In the genomic region with DNA sequence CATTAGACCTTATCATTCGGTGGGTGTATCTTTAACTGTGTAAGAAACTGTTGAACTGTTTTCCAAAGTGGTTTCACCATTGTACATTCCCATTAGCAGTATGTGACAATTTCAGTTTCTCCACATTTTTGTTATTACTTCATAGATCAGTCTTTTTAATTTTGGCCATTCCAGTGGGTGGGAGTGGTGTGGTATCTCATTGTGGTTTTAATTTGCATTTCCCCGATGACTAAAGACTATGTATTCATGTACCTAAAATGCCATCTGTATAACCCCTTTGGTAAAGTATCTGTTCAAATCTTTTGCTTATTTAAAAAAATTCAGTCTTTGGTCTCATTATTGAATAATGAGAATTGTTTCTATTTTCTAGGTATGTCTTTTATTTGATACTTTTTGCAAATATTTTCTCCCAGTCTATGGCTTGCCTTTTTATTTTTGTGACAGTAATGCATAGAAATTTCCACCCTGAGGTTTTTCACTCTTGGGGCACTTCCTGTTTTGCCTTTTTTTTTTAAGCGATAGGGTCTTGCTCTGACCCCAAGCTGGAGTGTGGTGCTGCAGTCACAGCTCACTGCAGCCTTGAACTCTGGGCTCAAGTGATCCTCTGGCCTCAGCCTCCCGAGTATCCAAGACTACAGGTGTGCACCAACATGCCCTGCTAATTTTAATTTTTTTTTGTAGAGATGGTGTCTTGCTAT, we compare ENCODE assay signal across 12 cellular contexts.
DNase-seq lines count a peak whose midpoint lies in the region; ATAC-seq and TF ChIP-seq lines count a peak whose summit lies in the region.
"Had no signal": no experiment of that assay in that cellular context is flagged by ENCODE, and none has a peak within 500 bp of the region (broad histone marks: within the 10 kb centered on the region; RNA-seq: fewer than 3 reads in every experiment).

No MANE protein-coding gene starts in this region.

- no peaks in the 10 kb centered on the region for H3K79me2 ChIP-seq in hepatocyte
- H3K79me2 ChIP-seq: parathyroid adenoma had no signal

- no peak overlapping the region for H3K4me2 ChIP-seq in hepatocyte

- peak in 1 of 2 donors; percentile 58 for ATAC-seq in activated naive CD4-positive, alpha-beta T cell treated with anti-CD3 and anti-CD28 coated beads, Interleukin-2, amount 50 U/mL, for 72 hours
- no peak for ATAC-seq in heart left ventricle
- ATAC-seq: lower lobe of right lung had no signal

- peaks cover 11 to 39% of the 10 kb centered on the region in 2 donors for H3K9me3 Mint-ChIP-seq in activated naive CD4-positive, alpha-beta T cell treated with anti-CD3 and anti-CD28 coated beads, Interleukin-2, amount 50 U/mL, for 72 hours
- peaks cover 12% of the 10 kb centered on the region for H3K9me3 Mint-ChIP-seq in activated naive CD8-positive, alpha-beta T cell (ENCODE audit: low read depth)

- H3K4me1 ChIP-seq in hepatocyte (ENCODE audit: insufficient read depth): no peaks in the 10 kb centered on the region
- no peaks in the 10 kb centered on the region for H3K4me1 ChIP-seq in suprapubic skin
- H3K4me1 ChIP-seq in heart left ventricle: peaks cover 0 to 11% (median 0%) of the 10 kb centered on the region in 12 donors
- H3K4me1 ChIP-seq: BE2C, lower lobe of right lung, parathyroid adenoma had no signal

- WGBS in hepatocyte (ENCODE audit: low lambda C conversion rate, missing lambda C conversion rate): 98% methylated on average over 4 of the region's 4 CpGs
- 82% methylated on average over 4 of the region's 4 CpGs for WGBS in suprapubic skin
- 88 to 94% (median 89%) methylated on average over 4 of the region's 4 CpGs for WGBS in heart left ventricle, 4 donors

- H3K27me3 Mint-ChIP-seq in activated naive CD8-positive, alpha-beta T cell: no peaks in the 10 kb centered on the region

- H3K27ac Mint-ChIP-seq in activated naive CD4-positive, alpha-beta T cell treated with anti-CD3 and anti-CD28 coated beads, Interleukin-2, amount 50 U/mL, for 72 hours: peak overlapping the region; percentile 67 to 81
- peak overlapping the region; percentile 76 for H3K27ac Mint-ChIP-seq in activated naive CD8-positive, alpha-beta T cell

- no peaks in the 10 kb centered on the region for H3K9me2 ChIP-seq in hepatocyte (replicated peaks; ENCODE audit: insufficient read depth)

- TF ChIP-seq CTCF in hepatocyte (IDR thresholded peaks at IDR 0.05; ENCODE audit: poor library complexity): no peak
- no peak for TF ChIP-seq CTCF in suprapubic skin (IDR thresholded peaks at IDR 0.05)
- TF ChIP-seq CTCF in heart left ventricle (IDR thresholded peaks at IDR 0.05): no peak

- no peak overlapping the region for H2AFZ ChIP-seq in hepatocyte
- H2AFZ ChIP-seq: parathyroid adenoma had no signal

- DNase-seq in activated naive CD4-positive, alpha-beta T cell treated with anti-CD3 and anti-CD28 coated beads, Interleukin-2, amount 50 U/mL, for 72 hours (ENCODE audit: low spot score in 2 of 2): no peak
- no peak for DNase-seq in activated naive CD4-positive, alpha-beta T cell treated with Interleukin-2 at 50 U/mL for 16 hours
- DNase-seq in LHCN-M2 (ENCODE audit: low read depth): peak; percentile 37
- DNase-seq in hepatocyte (ENCODE audit: low spot score): no peak
- DNase-seq in suprapubic skin (ENCODE audit: low spot score in 2 of 2): no peak
- DNase-seq in heart left ventricle: no peak
- DNase-seq in amygdala (lab: John Stamatoyannopoulos, UW): no peak
- DNase-seq: activated CD8-positive, alpha-beta memory T cell treated with anti-CD3 and anti-CD28 coated beads, Interleukin-2, amount 50 U/mL, for 4 hours; BE2C; lower lobe of right lung had no signal

- H3K36me3 ChIP-seq in hepatocyte (replicated peaks; ENCODE audit: insufficient read depth, low read depth) (no peaks in the 10 kb centered on the region), suprapubic skin (no peaks in the 10 kb centered on the region), heart left ventricle (no peaks in the 10 kb centered on the region)
- H3K36me3 ChIP-seq: BE2C, lower lobe of right lung had no signal

- H3K4me3 Mint-ChIP-seq in activated naive CD8-positive, alpha-beta T cell: peak overlapping the region; percentile 20

- no peak for TF ChIP-seq POLR2A in suprapubic skin (IDR thresholded peaks at IDR 0.05)
- TF ChIP-seq POLR2A in heart left ventricle (IDR thresholded peaks at IDR 0.05): no peak

- H3K4me3 ChIP-seq in hepatocyte: no peak overlapping the region
- no peak overlapping the region for H3K4me3 ChIP-seq in suprapubic skin
- H3K4me3 ChIP-seq in heart left ventricle: no peak overlapping the region
- H3K4me3 ChIP-seq: lower lobe of right lung had no signal

- intact Hi-C loops in heart left ventricle (cut with DNase I): no loop called here

- no peaks in the 10 kb centered on the region for H3K27me3 ChIP-seq in hepatocyte
- H3K27me3 ChIP-seq in suprapubic skin: no peaks in the 10 kb centered on the region
- peaks cover 0 to 10% (median 0%) of the 10 kb centered on the region in 9 donors for H3K27me3 ChIP-seq in heart left ventricle
- H3K27me3 ChIP-seq: BE2C had no signal

- H3K9me3 ChIP-seq in hepatocyte (ENCODE audit: low read depth) (no peaks in the 10 kb centered on the region), suprapubic skin (peaks cover 3% of the 10 kb centered on the region), heart left ventricle (peaks cover 0 to 22% (median 0%) of the 10 kb centered on the region in 12 donors)
- H3K9me3 ChIP-seq: BE2C had no signal

- H4K20me1 ChIP-seq in hepatocyte (ENCODE audit: insufficient read depth, poor library complexity, severe bottlenecking): no peaks in the 10 kb centered on the region

- H3K4me1 Mint-ChIP-seq in activated naive CD8-positive, alpha-beta T cell (ENCODE audit: low read depth): peaks cover 37% of the 10 kb centered on the region

- H3K27ac ChIP-seq in hepatocyte (no peak overlapping the region), suprapubic skin (no peak overlapping the region), heart left ventricle (no peak overlapping the region)
- H3K27ac ChIP-seq: lower lobe of right lung, parathyroid adenoma had no signal

- no peak for TF ChIP-seq EP300 in suprapubic skin (IDR thresholded peaks at IDR 0.05)

- H3K36me3 Mint-ChIP-seq in activated naive CD4-positive, alpha-beta T cell treated with anti-CD3 and anti-CD28 coated beads, Interleukin-2, amount 50 U/mL, for 72 hours: peaks cover 13 to 22% of the 10 kb centered on the region in 2 donors
- peaks cover 20% of the 10 kb centered on the region for H3K36me3 Mint-ChIP-seq in activated naive CD8-positive, alpha-beta T cell
